In genomic region chr22:20668226-20668625, GRCh38 we compare ENCODE assay signal across 5 cellular contexts.
DNase-seq lines count a peak whose midpoint lies in the region; ATAC-seq, FAIRE-seq and TF ChIP-seq lines count a peak whose summit lies in the region.
"Not testable (repeated sequence)": the region's sequence is repeated elsewhere in the genome, so short reads cannot be mapped to it uniquely, and the experiment has no call there.

No MANE protein-coding gene starts in this region.

- not testable (repeated sequence) for H3K4me3 Mint-ChIP-seq in activated CD4-positive, alpha-beta T cell treated with anti-CD3 and anti-CD28 coated beads, Interleukin-2, amount 10 ng/mL, durations not matched to agents 24 days and 14 days; endodermal cell; osteocyte (ENCODE audit: unreplicated experiment)

- H3K4me1 Mint-ChIP-seq in activated CD4-positive, alpha-beta T cell treated with anti-CD3 and anti-CD28 coated beads, Interleukin-2, amount 10 ng/mL, durations not matched to agents 24 days and 14 days; endodermal cell; osteocyte (ENCODE audit: unreplicated experiment): not testable (repeated sequence)

- H4K20me1 ChIP-seq in K562 (replicated peaks; ENCODE audit: control insufficient read depth, insufficient read depth, low read length) = not testable (repeated sequence)

- DNase-seq in activated CD4-positive, alpha-beta T cell treated with anti-CD3 and anti-CD28 coated beads, Interleukin-2, amount 10 ng/mL, durations not matched to agents 24 days and 14 days = peak; percentile 28
- DNase-seq in K562 (ENCODE audit: extremely low read depth in 1 of 4, low spot score in 3 of 4) = not testable (repeated sequence)
- DNase-seq in endodermal cell (peak; percentile 30), osteocyte (ENCODE audit: extremely low spot score, unreplicated experiment) (peak; percentile 85), spleen (peak; percentile 50)

- not testable (repeated sequence) for H3K4me2 ChIP-seq in K562 (ENCODE audit: insufficient read depth, low read length)

- intact Hi-C loops in activated CD4-positive, alpha-beta T cell treated with anti-CD3 and anti-CD28 coated beads, Interleukin-2, amount 10 ng/mL, durations not matched to agents 24 days and 14 days (cut with micrococcal nuclease); K562 (cut with micrococcal nuclease); spleen (cut with DNase I; ENCODE audit: low total_unique reads): not testable (repeated sequence)

- H3K9ac ChIP-seq in K562 (ENCODE audit: insufficient read depth in 1 of 2, low read depth in 2 of 2, low read length in 2 of 2); endodermal cell (ENCODE audit: extremely low read depth, low read length, poor library complexity, severe bottlenecking): not testable (repeated sequence)

- not testable (repeated sequence) for BruUV-seq in K562 (replicated peaks; lab: Mats Ljungman, UMichigan)

- not testable (repeated sequence) for H3K79me2 ChIP-seq in K562 (ENCODE audit: control insufficient read depth, insufficient read depth, low read length)

- H3K4me1 ChIP-seq in K562 (replicated peaks in 1 of 2; ENCODE audit: control insufficient read depth in 2 of 2, insufficient read depth in 2 of 2, low read length in 2 of 2) = peaks cover 0 to 18% of the 10 kb centered on the region in 2 experiments; a peak in 1 of 5 replicates
- not testable (repeated sequence) for H3K4me1 ChIP-seq in endodermal cell (ENCODE audit: control insufficient read depth, insufficient read depth, low read length); spleen

- POLR2A ChIA-PET in K562 (lab: Yijun Ruan, JAX) = not testable (repeated sequence)

- not testable (repeated sequence) for H3K9me3 Mint-ChIP-seq in activated CD4-positive, alpha-beta T cell treated with anti-CD3 and anti-CD28 coated beads, Interleukin-2, amount 10 ng/mL, durations not matched to agents 24 days and 14 days; endodermal cell; osteocyte (ENCODE audit: unreplicated experiment)

- peaks cover 23% of the 10 kb centered on the region for H3K27me3 Mint-ChIP-seq in activated CD4-positive, alpha-beta T cell treated with anti-CD3 and anti-CD28 coated beads, Interleukin-2, amount 10 ng/mL, durations not matched to agents 24 days and 14 days
- H3K27me3 Mint-ChIP-seq in endodermal cell (ENCODE audit: insufficient read depth) = not testable (repeated sequence)
- peaks cover 30% of the 10 kb centered on the region for H3K27me3 Mint-ChIP-seq in osteocyte (ENCODE audit: unreplicated experiment)

- WGBS in K562 (ENCODE audit: insufficient coverage, low coverage, missing lambda C conversion rate) = 45% methylated on average over 18 of the region's 27 CpGs
- 90 to 95% methylated on average over 4 to 27 of the region's 27 CpGs for WGBS in endodermal cell (ENCODE audit: insufficient coverage in 1 of 2, insufficient read length in 1 of 2), 2 experiments
- 83 to 93% (median 93%) methylated on average over 12 to 27 of the region's 27 CpGs for WGBS in spleen, 5 donors

- H2AFZ ChIP-seq in K562 (ENCODE audit: low read depth, low read length) = not testable (repeated sequence)

- in situ Hi-C loops in K562 (cut with MboI) = loop anchor here (5.0 kb wide), 1 partner anchor 1449 kb away; no protein-coding TSS in a partner anchor

- not testable (repeated sequence) for H3K9me3 ChIP-seq in K562 (replicated peaks; ENCODE audit: control insufficient read depth, insufficient read depth, low read depth, low read length); endodermal cell (ENCODE audit: control insufficient read depth, low read length)
- peaks cover 0 to 13% (median 11%) of the 10 kb centered on the region in 8 donors for H3K9me3 ChIP-seq in spleen

- H3K9me1 ChIP-seq in K562 (ENCODE audit: control insufficient read depth, insufficient read depth, low read length) = not testable (repeated sequence)

- not testable (repeated sequence) for H3K27ac ChIP-seq in K562 (ENCODE audit: extremely low read depth, low read depth, low read length); endodermal cell (ENCODE audit: low read depth, low read length); spleen

- not testable (repeated sequence) for TF ChIP-seq POLR2A in K562 (conservative IDR thresholded peaks at IDR 0.05); spleen (IDR thresholded peaks at IDR 0.05)

- H3K27me3 ChIP-seq in K562 (ENCODE audit: control insufficient read depth in 2 of 2, insufficient read depth in 2 of 2, low read length in 2 of 2) (peaks cover 34 to 49% of the 10 kb centered on the region in 2 experiments), spleen (replicated peaks in 1 of 7) (peaks cover 0 to 49% (median 17%) of the 10 kb centered on the region in 7 donors)
- not testable (repeated sequence) for H3K27me3 ChIP-seq in endodermal cell (ENCODE audit: control insufficient read depth, insufficient read depth, low read length, poor library complexity, severe bottlenecking)

- CTCF ChIA-PET in K562 (lab: Yijun Ruan, JAX; ENCODE audit: low intra/inter-chr PET ratio) = not testable (repeated sequence)

- not testable (repeated sequence) for ATAC-seq in K562

- H3K36me3 ChIP-seq in K562 (ENCODE audit: control insufficient read depth, insufficient read depth, low read length); endodermal cell (ENCODE audit: control insufficient read depth, insufficient read depth, low read length); spleen: not testable (repeated sequence)

- not testable (repeated sequence) for TF ChIP-seq EP300 in K562 (IDR thresholded peaks at IDR 0.05; ENCODE audit: low read length)

- not testable (repeated sequence) for TF ChIP-seq RAD21 in K562 (CRISPR knock-in tag; conservative IDR thresholded peaks at IDR 0.05 in 1 of 2, IDR thresholded peaks at IDR 0.05 in 1 of 2)

- not testable (repeated sequence) for TF ChIP-seq CTCF in K562 (IDR thresholded peaks at IDR 0.05 in 2 of 3, conservative IDR thresholded peaks at IDR 0.05 in 1 of 3; ENCODE audit: insufficient read depth in 2 of 3, low read depth in 1 of 3, low read length in 3 of 3); endodermal cell (conservative IDR thresholded peaks at IDR 0.05); osteocyte (IDR thresholded peaks at IDR 0.05); spleen (IDR thresholded peaks at IDR 0.05 in 8 of 11, conservative IDR thresholded peaks at IDR 0.05 in 3 of 11)

- H3K27ac Mint-ChIP-seq in activated CD4-positive, alpha-beta T cell treated with anti-CD3 and anti-CD28 coated beads, Interleukin-2, amount 10 ng/mL, durations not matched to agents 24 days and 14 days; endodermal cell; osteocyte (ENCODE audit: unreplicated experiment): not testable (repeated sequence)

- H3K4me3 ChIP-seq in K562; endodermal cell (ENCODE audit: low read length); spleen: not testable (repeated sequence)

- FAIRE-seq in K562 (lab: Jason Lieb, UNC) = not testable (repeated sequence)

- H3K36me3 Mint-ChIP-seq in activated CD4-positive, alpha-beta T cell treated with anti-CD3 and anti-CD28 coated beads, Interleukin-2, amount 10 ng/mL, durations not matched to agents 24 days and 14 days (ENCODE audit: low read depth); endodermal cell (ENCODE audit: low read depth); osteocyte (ENCODE audit: unreplicated experiment): not testable (repeated sequence)

TF ChIP-seq in K562, 482 proteins besides CTCF, POLR2A, EP300 and RAD21:
- peak; percentile 15 for TF ChIP-seq CCNT2 (IDR thresholded peaks at IDR 0.05; ENCODE audit: borderline replicate concordance, extremely low read depth, insufficient read length, low read depth, low read length)
- TF ChIP-seq, protein P1, sequence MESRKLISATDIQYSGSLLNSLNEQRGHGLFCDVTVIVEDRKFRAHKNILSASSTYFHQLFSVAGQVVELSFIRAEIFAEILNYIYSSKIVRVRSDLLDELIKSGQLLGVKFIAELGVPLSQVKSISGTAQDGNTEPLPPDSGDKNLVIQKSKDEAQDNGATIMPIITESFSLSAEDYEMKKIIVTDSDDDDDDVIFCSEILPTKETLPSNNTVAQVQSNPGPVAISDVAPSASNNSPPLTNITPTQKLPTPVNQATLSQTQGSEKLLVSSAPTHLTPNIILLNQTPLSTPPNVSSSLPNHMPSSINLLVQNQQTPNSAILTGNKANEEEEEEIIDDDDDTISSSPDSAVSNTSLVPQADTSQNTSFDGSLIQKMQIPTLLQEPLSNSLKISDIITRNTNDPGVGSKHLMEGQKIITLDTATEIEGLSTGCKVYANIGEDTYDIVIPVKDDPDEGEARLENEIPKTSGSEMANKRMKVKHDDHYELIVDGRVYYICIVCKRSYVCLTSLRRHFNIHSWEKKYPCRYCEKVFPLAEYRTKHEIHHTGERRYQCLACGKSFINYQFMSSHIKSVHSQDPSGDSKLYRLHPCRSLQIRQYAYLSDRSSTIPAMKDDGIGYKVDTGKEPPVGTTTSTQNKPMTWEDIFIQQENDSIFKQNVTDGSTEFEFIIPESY (CRISPR knock-in tag; IDR thresholded peaks at IDR 0.05) = peak; percentile 8; the same call in 1 of the 2 replicates
TF ChIP-seq in K562: peak in this region for 2; not testable (repeated sequence) for 480.
